In genomic region chr2:102359527-102359926, GRCh38 we compare ENCODE assay signal across 25 cellular contexts. TPM values are rescaled to one million over a fixed set of nuclear protein-coding genes. Genes with fewer than 3 reads are reported as not detected.
DNase-seq lines count a peak whose midpoint lies in the region; ATAC-seq and TF ChIP-seq lines count a peak whose summit lies in the region.
"Had no signal": no experiment of that assay in that cellular context is flagged by ENCODE, and none has a peak within 500 bp of the region (broad histone marks: within the 10 kb centered on the region; RNA-seq: fewer than 3 reads in every experiment).

No MANE protein-coding gene starts in this region.

- peak overlapping the region; percentile 98 for H3K4me3 Mint-ChIP-seq in T-helper 1 cell treated with Interleukin-12 subunit alpha and Interleukin-12 subunit beta and Interleukin-4 antibody, amounts not matched to agents 30 μg/mL and 1 μg/mL, for 36 hours
- H3K4me3 Mint-ChIP-seq in CD4-positive, alpha-beta T cell = no peak overlapping the region
- no peak overlapping the region for H3K4me3 Mint-ChIP-seq in activated CD8-positive, alpha-beta T cell treated with anti-CD3 and anti-CD28 coated beads for 36 hours
- H3K4me3 Mint-ChIP-seq: memory B cell had no signal

- no peak for TF ChIP-seq CTCF in CD4-positive, alpha-beta T cell (IDR thresholded peaks at IDR 0.05)
- no peak for TF ChIP-seq CTCF in activated CD8-positive, alpha-beta T cell treated with anti-CD3 and anti-CD28 coated beads for 36 hours (IDR thresholded peaks at IDR 0.05)

- intact Hi-C loops in CD4-positive, alpha-beta T cell (cut with DNase I, micrococcal nuclease) = loop anchor here (2.0 to 5.0 kb wide), 5 partner anchors 59 to 337 kb away; no protein-coding TSS in a partner anchor
- intact Hi-C loops in activated CD8-positive, alpha-beta T cell treated with anti-CD3 and anti-CD28 coated beads for 36 hours (cut with micrococcal nuclease) = loop anchor here (5.0 kb wide), 1 partner anchor 337 kb away; no protein-coding TSS in a partner anchor

- H3K9me3 ChIP-seq in CD4-positive, alpha-beta T cell (ENCODE audit: control insufficient read depth, low read length) = no peaks in the 10 kb centered on the region
- H3K9me3 ChIP-seq: gastroesophageal sphincter, ovary, right atrium auricular region, vagina had no signal

- H3K27ac Mint-ChIP-seq in T-helper 1 cell treated with Interleukin-12 subunit alpha and Interleukin-12 subunit beta and Interleukin-4 antibody, amounts not matched to agents 30 μg/mL and 1 μg/mL, for 36 hours = no peak overlapping the region
- H3K27ac Mint-ChIP-seq in CD4-positive, alpha-beta T cell = peak overlapping the region; percentile 27
- H3K27ac Mint-ChIP-seq in activated CD8-positive, alpha-beta T cell treated with anti-CD3 and anti-CD28 coated beads for 36 hours = peak overlapping the region; percentile 41
- H3K27ac Mint-ChIP-seq: memory B cell had no signal

- peaks cover 57% of the 10 kb centered on the region for H3K36me3 Mint-ChIP-seq in T-helper 1 cell treated with Interleukin-12 subunit alpha and Interleukin-12 subunit beta and Interleukin-4 antibody, amounts not matched to agents 30 μg/mL and 1 μg/mL, for 36 hours (ENCODE audit: low read depth)
- peaks cover 24% of the 10 kb centered on the region for H3K36me3 Mint-ChIP-seq in CD4-positive, alpha-beta T cell (ENCODE audit: low read depth)
- H3K36me3 Mint-ChIP-seq in activated CD8-positive, alpha-beta T cell treated with anti-CD3 and anti-CD28 coated beads for 36 hours (ENCODE audit: low read depth) = peaks cover 38% of the 10 kb centered on the region

- H3K27ac ChIP-seq in CD4-positive, alpha-beta T cell (ENCODE audit: low read depth, low read length) = no peak overlapping the region
- H3K27ac ChIP-seq in epithelial cell of prostate = peak overlapping the region; percentile 25
- H3K27ac ChIP-seq: gastroesophageal sphincter, ovary, right atrium auricular region, vagina had no signal

- DNase-seq in T-helper 1 cell (no peak), epithelial cell of prostate (ENCODE audit: low read depth, low spot score) (peak; percentile 37), NCI-H1105 treated with DMSO at 0.1 percent for 48 hours (lab: John Stamatoyannopoulos, UW) (no peak)
- DNase-seq in CD4-positive, alpha-beta T cell = no peak
- no peak for DNase-seq in activated CD8-positive, alpha-beta T cell treated with anti-CD3 and anti-CD28 coated beads for 36 hours
- DNase-seq: 8988T; activated CD4-positive, alpha-beta T cell treated with anti-CD3 and anti-CD28 coated beads, Interleukin-2, amount 50 U/mL, for 1 hour; AML-193; amniotic stem cell; Kasumi-1; NCI-H1092; NCI-H510A; ovary; stimulated activated CD8-positive, alpha-beta memory T cell treated with anti-CD3 and anti-CD28 coated beads, Interleukin-4, amount 100 ng/mL, for 48 hours; substantia nigra; SW 1271 had no signal

- no peak for ATAC-seq in CD4-positive, alpha-beta T cell (ENCODE audit: poor library complexity)
- no peak for ATAC-seq in activated CD8-positive, alpha-beta T cell treated with anti-CD3 and anti-CD28 coated beads for 36 hours
- no peak for ATAC-seq in HG02623 (IDR thresholded peaks at IDR 0.05; ENCODE audit: unreplicated experiment)
- no peak for ATAC-seq in HG03097 (IDR thresholded peaks at IDR 0.05; ENCODE audit: low FRiP score, unreplicated experiment)
- ATAC-seq: gastroesophageal sphincter, Right ventricle myocardium inferior had no signal

- H3K27me3 ChIP-seq in CD4-positive, alpha-beta T cell (ENCODE audit: control insufficient read depth, insufficient read depth, low read length) = no peaks in the 10 kb centered on the region
- H3K27me3 ChIP-seq: gastroesophageal sphincter, ovary, right atrium auricular region, vagina had no signal

- H3K4me1 Mint-ChIP-seq in T-helper 1 cell treated with Interleukin-12 subunit alpha and Interleukin-12 subunit beta and Interleukin-4 antibody, amounts not matched to agents 30 μg/mL and 1 μg/mL, for 36 hours (ENCODE audit: low read depth) = peaks cover 58% of the 10 kb centered on the region
- peaks cover 60% of the 10 kb centered on the region for H3K4me1 Mint-ChIP-seq in CD4-positive, alpha-beta T cell (ENCODE audit: low read depth)
- H3K4me1 Mint-ChIP-seq in activated CD8-positive, alpha-beta T cell treated with anti-CD3 and anti-CD28 coated beads for 36 hours (ENCODE audit: low read depth) = peaks cover 67% of the 10 kb centered on the region

- H3K27me3 Mint-ChIP-seq in T-helper 1 cell treated with Interleukin-12 subunit alpha and Interleukin-12 subunit beta and Interleukin-4 antibody, amounts not matched to agents 30 μg/mL and 1 μg/mL, for 36 hours (ENCODE audit: low read depth) = no peaks in the 10 kb centered on the region
- no peaks in the 10 kb centered on the region for H3K27me3 Mint-ChIP-seq in CD4-positive, alpha-beta T cell
- no peaks in the 10 kb centered on the region for H3K27me3 Mint-ChIP-seq in activated CD8-positive, alpha-beta T cell treated with anti-CD3 and anti-CD28 coated beads for 36 hours
- H3K27me3 Mint-ChIP-seq: memory B cell had no signal

- H3K9me3 Mint-ChIP-seq in T-helper 1 cell treated with Interleukin-12 subunit alpha and Interleukin-12 subunit beta and Interleukin-4 antibody, amounts not matched to agents 30 μg/mL and 1 μg/mL, for 36 hours = peaks cover 10% of the 10 kb centered on the region
- no peaks in the 10 kb centered on the region for H3K9me3 Mint-ChIP-seq in CD4-positive, alpha-beta T cell
- peaks cover 13% of the 10 kb centered on the region for H3K9me3 Mint-ChIP-seq in activated CD8-positive, alpha-beta T cell treated with anti-CD3 and anti-CD28 coated beads for 36 hours
- H3K9me3 Mint-ChIP-seq: memory B cell had no signal

- POLR2A ChIA-PET in CD4-positive, alpha-beta T cell (lab: Charles Lee) = interaction anchor here (0.9 kb wide), 1 partner anchor 83 kb away, joined by 3 read pairs; no protein-coding TSS in a partner anchor
- POLR2A ChIA-PET in activated CD8-positive, alpha-beta T cell treated with anti-CD3 and anti-CD28 coated beads for 36 hours (lab: Charles Lee) = interaction anchor here (0.9 kb wide), 1 partner anchor 94 kb away, joined by 3 read pairs; no protein-coding TSS in a partner anchor

- CTCF ChIA-PET in CD4-positive, alpha-beta T cell (lab: Charles Lee) = interaction anchor here (1.2 kb wide), 1 partner anchor 84 kb away, joined by 3 read pairs; no protein-coding TSS in a partner anchor
- CTCF ChIA-PET in activated CD8-positive, alpha-beta T cell treated with anti-CD3 and anti-CD28 coated beads for 36 hours (lab: Charles Lee) = interaction anchor here (0.8 to 3.4 kb wide), 8 partner anchors 59 to 339 kb away, joined by 3 to 23 read pairs (median 4); no protein-coding TSS in a partner anchor

RNA-seq across cellular contexts. Expression of gene IL18R1, which starts 3.9 kb away (rescaled TPM):
- total RNA-seq in CD4-positive, alpha-beta T cell = 1 to 10 TPM; 7.6 to 9.1 TPM
- 10 to 100 TPM; 15.0 to 15.8 TPM for total RNA-seq in activated CD8-positive, alpha-beta T cell treated with anti-CD3 and anti-CD28 coated beads for 36 hours
- total RNA-seq: myocyte had no signal

RNA-seq across cellular contexts. Expression of gene IL1RL1, which starts 48.2 kb away (rescaled TPM):
- not detected for total RNA-seq in CD4-positive, alpha-beta T cell
- under 1 TPM; 0.09 to 0.20 TPM for total RNA-seq in activated CD8-positive, alpha-beta T cell treated with anti-CD3 and anti-CD28 coated beads for 36 hours
- total RNA-seq: myocyte had no signal
